In genomic region chr21:36657290-36657689, GRCh38 we compare ENCODE assay signal across 7 cellular contexts. TPM values are rescaled to one million over a fixed set of nuclear protein-coding genes. Genes with fewer than 3 reads are reported as not detected.
"Had no signal": no experiment of that assay in that cellular context is flagged by ENCODE, and none has a peak within 500 bp of the region (broad histone marks: within the 10 kb centered on the region; RNA-seq: fewer than 3 reads in every experiment).

No MANE protein-coding gene starts in this region.

RNA-seq across cellular contexts. Expression of gene SIM2, which starts 41.6 kb away (rescaled TPM):
- total RNA-seq: subcutaneous adipose tissue, temporal lobe, thoracic aorta, thyroid gland, tibial nerve, upper lobe of right lung, vagina had no signal
